In the genomic region with DNA sequence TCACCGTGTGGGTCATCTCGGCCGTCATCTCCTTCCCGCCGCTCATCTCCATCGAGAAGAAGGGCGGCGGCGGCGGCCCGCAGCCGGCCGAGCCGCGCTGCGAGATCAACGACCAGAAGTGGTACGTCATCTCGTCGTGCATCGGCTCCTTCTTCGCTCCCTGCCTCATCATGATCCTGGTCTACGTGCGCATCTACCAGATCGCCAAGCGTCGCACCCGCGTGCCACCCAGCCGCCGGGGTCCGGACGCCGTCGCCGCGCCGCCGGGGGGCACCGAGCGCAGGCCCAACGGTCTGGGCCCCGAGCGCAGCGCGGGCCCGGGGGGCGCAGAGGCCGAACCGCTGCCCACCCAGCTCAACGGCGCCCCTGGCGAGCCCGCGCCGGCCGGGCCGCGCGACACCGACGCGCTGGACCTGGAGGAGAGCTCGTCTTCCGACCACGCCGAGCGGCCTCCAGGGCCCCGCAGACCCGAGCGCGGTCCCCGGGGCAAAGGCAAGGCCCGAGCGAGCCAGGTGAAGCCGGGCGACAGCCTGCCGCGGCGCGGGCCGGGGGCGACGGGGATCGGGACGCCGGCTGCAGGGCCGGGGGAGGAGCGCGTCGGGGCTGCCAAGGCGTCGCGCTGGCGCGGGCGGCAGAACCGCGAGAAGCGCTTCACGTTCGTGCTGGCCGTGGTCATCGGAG, we compare ENCODE assay signal across 12 cellular contexts. TPM values are rescaled to one million over a fixed set of nuclear protein-coding genes. Genes with fewer than 3 reads are reported as not detected.
DNase-seq lines count a peak whose midpoint lies in the region; ATAC-seq and TF ChIP-seq lines count a peak whose summit lies in the region.
"Had no signal": no experiment of that assay in that cellular context is flagged by ENCODE, and none has a peak within 500 bp of the region (broad histone marks: within the 10 kb centered on the region; RNA-seq: fewer than 3 reads in every experiment).

No MANE protein-coding gene starts in this region.

- H3K27me3 Mint-ChIP-seq in Calu3 (ENCODE audit: unreplicated experiment), result peaks cover 25% of the 10 kb centered on the region

- H3K27me3 ChIP-seq in iPS DF 6.9 (ENCODE audit: control insufficient read depth, insufficient read depth, low read length), result peaks cover 21% of the 10 kb centered on the region

- DNase-seq in Calu3 (no peak), LNCaP clone FGC (ENCODE audit: low read depth) (no peak), iPS DF 6.9 (ENCODE audit: low read depth, low spot score) (no peak), retina (peak; percentile 68), activated gamma-delta T cell (lab: John Stamatoyannopoulos, UW) (no peak), NCI-H1930 (lab: John Stamatoyannopoulos, UW) (no peak)
- DNase-seq in stimulated activated CD4-positive, alpha-beta T cell treated with anti-CD3 and anti-CD28 coated beads, Interleukin-4, amount 100 ng/mL, for 1 hour, result no peak
- DNase-seq: activated CD4-positive, alpha-beta T cell treated with anti-CD3 and anti-CD28 coated beads, Interleukin-2, amount 10 ng/mL, durations not matched to agents 7 days and 5 days; midbrain; SW 1271 had no signal

- intact Hi-C loops in Calu3 (cut with micrococcal nuclease; ENCODE audit: unreplicated experiment), result loop anchor here (5.0 to 10.0 kb wide), 3 partner anchors 331 to 1056 kb away; no protein-coding TSS in a partner anchor

- no TSS peak for BruUV-seq in Calu3 (replicated peaks; lab: Mats Ljungman, UMichigan)

- H3K9me3 ChIP-seq in iPS DF 6.9 (ENCODE audit: control insufficient read depth, insufficient read depth, low read length), result no peaks in the 10 kb centered on the region

- no peak overlapping the region for H3K27ac Mint-ChIP-seq in Calu3 (ENCODE audit: unreplicated experiment)
- H3K27ac Mint-ChIP-seq: activated CD4-positive, alpha-beta T cell treated with anti-CD3 and anti-CD28 coated beads, Interleukin-2, amount 10 ng/mL, durations not matched to agents 7 days and 5 days; dendritic cell treated with granulocyte-macrophage colony-stimulating factor and Interleukin-4, amounts not matched to agents 40 ng/mL and 50 ng/mL, for 4 days had no signal

- peaks cover 7% of the 10 kb centered on the region for H3K4me1 Mint-ChIP-seq in Calu3 (ENCODE audit: low read depth, unreplicated experiment)

- CTCF ChIA-PET in Calu3 (lab: Charles Lee), result no interaction called here

- no peak overlapping the region for H3K27ac ChIP-seq in iPS DF 6.9 (ENCODE audit: low read length)

- H3K36me3 ChIP-seq in iPS DF 6.9 (ENCODE audit: control insufficient read depth, insufficient read depth, low read length), result no peaks in the 10 kb centered on the region

- peaks cover 4% of the 10 kb centered on the region for H3K4me1 ChIP-seq in iPS DF 6.9 (ENCODE audit: control insufficient read depth, insufficient read depth, low read length)

- TF ChIP-seq CTCF in Calu3 (IDR thresholded peaks at IDR 0.05; ENCODE audit: unreplicated experiment), result no peak
- TF ChIP-seq CTCF in LNCaP clone FGC (IDR thresholded peaks at IDR 0.05; ENCODE audit: control insufficient read depth, extremely low read depth, insufficient read depth), result no peak

- ATAC-seq in GM18870 (IDR thresholded peaks at IDR 0.05; ENCODE audit: unreplicated experiment), result no peak

- peak overlapping the region; percentile 88 for H3K4me3 Mint-ChIP-seq in Calu3 (ENCODE audit: low read depth, unreplicated experiment)

- peak overlapping the region; percentile 53; the same call in 1 of the 2 replicates for H3K4me3 ChIP-seq in LNCaP clone FGC (ENCODE audit: low read depth, low read length)
- H3K4me3 ChIP-seq in iPS DF 6.9 (ENCODE audit: low read length), result peak overlapping the region; percentile 1; the same call in 1 of the 2 replicates

- no CpG with 5 or more reads among the region's 104 CpGs for WGBS in iPS DF 6.9 (ENCODE audit: insufficient coverage, insufficient read length)

- no peaks in the 10 kb centered on the region for H3K9me3 Mint-ChIP-seq in Calu3 (ENCODE audit: low read depth, unreplicated experiment)
- H3K9me3 Mint-ChIP-seq: activated CD4-positive, alpha-beta T cell treated with anti-CD3 and anti-CD28 coated beads, Interleukin-2, amount 10 ng/mL, durations not matched to agents 7 days and 5 days; dendritic cell treated with granulocyte-macrophage colony-stimulating factor and Interleukin-4, amounts not matched to agents 40 ng/mL and 50 ng/mL, for 4 days had no signal

- H3K36me3 Mint-ChIP-seq in Calu3 (ENCODE audit: insufficient read depth, unreplicated experiment), result peaks cover 23% of the 10 kb centered on the region

RNA-seq across cellular contexts. Expression of gene ADRA2A, which starts 1.8 kb away (rescaled TPM):
- 5.4 and 6.7 TPM in 2 replicates for total RNA-seq in Calu3 (2022)
- total RNA-seq: activated CD4-positive, alpha-beta T cell treated with anti-CD3 and anti-CD28 coated beads, Interleukin-2, amount 10 ng/mL, durations not matched to agents 7 days and 5 days had no signal
